ENCODE assay signal across 1 cellular context in the genomic region with DNA sequence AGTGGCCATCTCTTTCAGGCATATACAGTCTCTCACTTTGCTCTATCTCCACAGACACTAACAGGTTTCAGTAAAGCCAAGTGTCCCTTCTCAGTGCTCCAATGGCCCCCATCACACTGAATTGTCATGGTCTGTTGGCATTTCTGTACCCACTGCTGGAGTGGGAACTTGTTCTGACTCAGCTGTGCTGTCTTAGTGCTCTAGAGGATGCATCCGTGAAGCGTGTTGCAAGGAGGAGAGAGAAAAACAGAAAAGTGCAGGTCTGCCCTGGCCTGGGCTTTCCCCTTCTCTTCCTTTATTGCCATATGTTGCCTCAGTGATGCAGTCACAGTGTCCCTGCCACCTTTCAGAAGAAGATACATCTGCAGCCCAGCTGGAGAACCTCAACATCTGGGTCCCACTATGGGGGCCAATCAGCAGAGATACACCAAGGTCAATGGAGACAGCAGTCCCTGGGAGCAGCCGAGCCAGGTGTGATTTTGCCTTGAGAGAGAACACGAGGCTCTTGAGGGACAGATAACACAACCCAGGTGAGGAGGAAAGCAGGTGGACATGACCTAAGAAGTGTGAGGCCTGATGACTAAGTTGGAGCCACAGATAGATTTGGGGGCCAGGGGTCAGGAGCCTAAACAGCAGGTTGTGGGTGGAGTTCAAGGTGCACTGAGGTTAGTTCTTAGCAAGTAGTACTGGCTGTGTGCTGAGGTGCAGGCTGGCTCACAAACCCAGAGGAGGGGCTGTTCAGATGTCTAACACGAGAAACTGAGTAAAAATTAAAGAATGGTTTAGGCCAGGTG.
TF ChIP-seq lines count a peak whose summit lies in the region.

No MANE protein-coding gene starts in this region.

TF ChIP-seq in SK-N-SH, 30 proteins besides CTCF, POLR2A, EP300 and RAD21 (continued from another document):
- TF ChIP-seq, protein P1, sequence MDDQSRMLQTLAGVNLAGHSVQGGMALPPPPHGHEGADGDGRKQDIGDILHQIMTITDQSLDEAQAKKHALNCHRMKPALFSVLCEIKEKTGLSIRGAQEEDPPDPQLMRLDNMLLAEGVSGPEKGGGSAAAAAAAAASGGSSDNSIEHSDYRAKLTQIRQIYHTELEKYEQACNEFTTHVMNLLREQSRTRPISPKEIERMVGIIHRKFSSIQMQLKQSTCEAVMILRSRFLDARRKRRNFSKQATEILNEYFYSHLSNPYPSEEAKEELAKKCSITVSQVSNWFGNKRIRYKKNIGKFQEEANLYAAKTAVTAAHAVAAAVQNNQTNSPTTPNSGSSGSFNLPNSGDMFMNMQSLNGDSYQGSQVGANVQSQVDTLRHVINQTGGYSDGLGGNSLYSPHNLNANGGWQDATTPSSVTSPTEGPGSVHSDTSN (IDR thresholded peaks at IDR 0.05): no peak
- TF ChIP-seq YY1 (IDR thresholded peaks at IDR 0.05; ENCODE audit: low read depth): no peak
